Comparison of ENCODE assay signal across 9 cellular contexts in the genomic region with DNA sequence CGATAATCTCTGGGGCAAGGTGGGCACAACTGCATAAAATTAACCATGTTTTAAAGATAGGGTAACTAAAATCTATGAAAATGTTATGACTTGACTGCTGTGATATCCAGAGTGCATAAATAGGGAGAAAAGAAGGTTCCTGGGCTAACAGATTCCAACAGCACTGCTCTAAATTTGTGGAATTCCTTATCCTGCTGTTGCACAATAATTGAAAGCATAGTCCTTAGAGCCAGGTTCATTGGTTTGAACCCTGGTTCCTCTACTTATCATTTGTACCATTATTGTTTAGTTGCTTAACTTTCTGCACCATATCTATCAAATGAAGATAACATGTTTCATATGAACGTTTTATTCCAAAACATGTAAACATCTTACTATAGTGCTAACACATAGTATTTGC.
"Had no signal": no experiment of that assay in that cellular context is flagged by ENCODE, and none has a peak within 500 bp of the region (broad histone marks: within the 10 kb centered on the region; RNA-seq: fewer than 3 reads in every experiment).

No MANE protein-coding gene starts in this region.

- H3K4me2 ChIP-seq: KMS-11 had no signal

- H3K27me3 Mint-ChIP-seq: IgD-negative memory B cell had no signal

- H3K9me3 Mint-ChIP-seq: IgD-negative memory B cell had no signal

- H3K27ac Mint-ChIP-seq: H9, IgD-negative memory B cell had no signal

- H3K4me3 Mint-ChIP-seq: H9, IgD-negative memory B cell had no signal

- H3K27ac ChIP-seq: HL-60, KMS-11 had no signal

- H3K4me1 Mint-ChIP-seq: IgD-negative memory B cell had no signal

- FAIRE-seq: H54 had no signal

- H3K9ac ChIP-seq: KMS-11 had no signal

- DNase-seq: GOT3, H9, HCEC 1CT, Karpas-422, KBM-7 had no signal
